ENCODE assay signal across 9 cellular contexts in genomic region chr10:73543-74265, GRCh38. TPM values are rescaled to one million over a fixed set of nuclear protein-coding genes. Genes with fewer than 3 reads are reported as not detected.
DNase-seq lines count a peak whose midpoint lies in the region; ATAC-seq, FAIRE-seq and TF ChIP-seq lines count a peak whose summit lies in the region.
"Not testable (repeated sequence)": the region's sequence is repeated elsewhere in the genome, so short reads cannot be mapped to it uniquely, and the experiment has no call there.
"Had no signal": no experiment of that assay in that cellular context is flagged by ENCODE, and none has a peak within 500 bp of the region (broad histone marks: within the 10 kb centered on the region; RNA-seq: fewer than 3 reads in every experiment).

No MANE protein-coding gene starts in this region.

- H4K20me1 ChIP-seq in K562 (replicated peaks; ENCODE audit: control insufficient read depth, insufficient read depth, low read length): not testable (repeated sequence)

- POLR2A ChIA-PET in K562 (lab: Yijun Ruan, JAX): interaction anchor here (0.6 kb wide), 1 partner anchor 120 kb away, joined by 3 read pairs; no protein-coding TSS in a partner anchor

- CTCF ChIA-PET in K562 (lab: Yijun Ruan, JAX; ENCODE audit: low intra/inter-chr PET ratio): interaction anchor here (0.6 to 0.7 kb wide), 2 partner anchors 135 to 1763 kb away, joined by 3 read pairs; no protein-coding TSS in a partner anchor

- peak overlapping the region; percentile 63; the same call in 1 of the 2 replicates for H2AFZ ChIP-seq in K562 (ENCODE audit: low read depth, low read length)

- ATAC-seq in K562: peak; percentile 69

- TF ChIP-seq CTCF in GM12873 (IDR thresholded peaks at IDR 0.05; ENCODE audit: insufficient read depth, low read depth, low read length, missing control alignments) (peak; percentile 53), K562 (IDR thresholded peaks at IDR 0.05 in 2 of 3, conservative IDR thresholded peaks at IDR 0.05 in 1 of 3; ENCODE audit: insufficient read depth in 2 of 3, low read depth in 1 of 3, low read length in 3 of 3) (peak; percentile 65 to 83 (median 68); a peak in 5 of 6 replicates)

- H3K27me3 ChIP-seq in K562 (ENCODE audit: control insufficient read depth in 2 of 2, insufficient read depth in 2 of 2, low read length in 2 of 2); mucosa of rectum (ENCODE audit: control insufficient read depth in 2 of 2, insufficient read depth in 2 of 2, low read length in 2 of 2): not testable (repeated sequence)

- peak overlapping the region; percentile 39 for H3K4me3 ChIP-seq in K562
- peak overlapping the region; percentile 65 to 73 for H3K4me3 ChIP-seq in mucosa of rectum (ENCODE audit: low read length in 2 of 2)

- H3K4me2 ChIP-seq in K562 (ENCODE audit: insufficient read depth, low read length): peak overlapping the region; percentile 55; the same call in 1 of the 2 replicates

- not testable (repeated sequence) for TF ChIP-seq EP300 in K562 (IDR thresholded peaks at IDR 0.05; ENCODE audit: low read length)

- not testable (repeated sequence) for BruUV-seq in K562 (replicated peaks; lab: Mats Ljungman, UMichigan)

- intact Hi-C loops in K562 (cut with micrococcal nuclease); head of caudate nucleus (cut with DNase I): not testable (repeated sequence)

- not testable (repeated sequence) for H3K79me2 ChIP-seq in K562 (ENCODE audit: control insufficient read depth, insufficient read depth, low read length)

- TF ChIP-seq POLR2A in K562 (conservative IDR thresholded peaks at IDR 0.05): not testable (repeated sequence)

- not testable (repeated sequence) for H3K9me3 ChIP-seq in K562 (replicated peaks; ENCODE audit: control insufficient read depth, insufficient read depth, low read depth, low read length); mucosa of rectum (ENCODE audit: control insufficient read depth in 2 of 2, low read length in 2 of 2)

- TF ChIP-seq RAD21 in K562 (CRISPR knock-in tag; conservative IDR thresholded peaks at IDR 0.05 in 1 of 2, IDR thresholded peaks at IDR 0.05 in 1 of 2): peak; percentile 64 to 75

- DNase-seq in ACHN: peak; percentile 51
- peak; percentile 43 for DNase-seq in NCI-H2227 treated with DMSO at 0.1 percent for 48 hours (lab: John Stamatoyannopoulos, UW)
- DNase-seq in activated CD4-positive, alpha-beta T cell treated with anti-CD3 and anti-CD28 coated beads for 4 hours: peak; percentile 24 to 37
- DNase-seq in K562 (ENCODE audit: extremely low read depth in 1 of 4, low spot score in 3 of 4): peak; percentile 20 to 63 (median 32)
- DNase-seq in head of caudate nucleus: peak in 39 of 42 donors; percentile 11 to 80 (median 53)
- peak; percentile 41 to 46 for DNase-seq in stimulated activated CD4-positive, alpha-beta T cell treated with anti-CD3 and anti-CD28 coated beads, Interleukin-2, amount 100 ng/mL, for 48 hours

- H3K27ac ChIP-seq in K562 (ENCODE audit: extremely low read depth, low read depth, low read length); mucosa of rectum (ENCODE audit: low read depth in 2 of 2, low read length in 2 of 2): not testable (repeated sequence)

- not testable (repeated sequence) for H3K36me3 ChIP-seq in K562 (ENCODE audit: control insufficient read depth, insufficient read depth, low read length); mucosa of rectum (ENCODE audit: control insufficient read depth in 2 of 2, insufficient read depth in 2 of 2, low read length in 2 of 2)

- peaks cover 0 to 15% of the 10 kb centered on the region in 2 experiments; a peak in 2 of 5 replicates for H3K4me1 ChIP-seq in K562 (replicated peaks in 1 of 2; ENCODE audit: control insufficient read depth in 2 of 2, insufficient read depth in 2 of 2, low read length in 2 of 2)
- H3K4me1 ChIP-seq in mucosa of rectum (ENCODE audit: control insufficient read depth in 2 of 2, insufficient read depth in 2 of 2, low read length in 2 of 2): not testable (repeated sequence)

- H3K9ac ChIP-seq in K562 (ENCODE audit: insufficient read depth in 1 of 2, low read depth in 2 of 2, low read length in 2 of 2): peak overlapping the region in 1 of 2 experiments; percentile 58; a peak in 1 of 4 replicates
- H3K9ac ChIP-seq in mucosa of rectum (ENCODE audit: low read depth in 1 of 2, low read length in 2 of 2): peak overlapping the region in 1 of 2 donors; percentile 60

- not testable (repeated sequence) for H3K9me1 ChIP-seq in K562 (ENCODE audit: control insufficient read depth, insufficient read depth, low read length)

- in situ Hi-C loops in ACHN (cut with HindIII; ENCODE audit: low pct_ligation_motif_present, low pct_unique_long_range_greater_than_20kb, low sequenced_read_pairs); K562 (cut with MboI): not testable (repeated sequence)

- not testable (repeated sequence) for FAIRE-seq in K562 (lab: Jason Lieb, UNC)

- WGBS in K562 (ENCODE audit: insufficient coverage, low coverage, missing lambda C conversion rate): under 1% methylated on average over 26 of the region's 65 CpGs

TF ChIP-seq in K562, 482 proteins besides CTCF, POLR2A, EP300 and RAD21 (continues in another document):
- TF ChIP-seq KDM1A (IDR thresholded peaks at IDR 0.05) (peak; percentile 80 to 84), CTBP1 (IDR thresholded peaks at IDR 0.05; ENCODE audit: borderline replicate concordance) (peak; percentile 58; the same call in 1 of the 2 replicates), HDAC1 (IDR thresholded peaks at IDR 0.05) (0 out of 4 replicates have a peak, but pooled peaks of 1 of the 2 experiments have one; percentile 32), E2F3 (CRISPR knock-in tag; IDR thresholded peaks at IDR 0.05) (0 out of 2 replicates have a peak, but pooled peaks have one; percentile 34), DEAF1 (CRISPR knock-in tag; IDR thresholded peaks at IDR 0.05) (peak; percentile 46), NRF1 (conservative IDR thresholded peaks at IDR 0.05 in 1 of 2, IDR thresholded peaks at IDR 0.05 in 1 of 2) (peak in 1 of 2 experiments; percentile 30; a peak in 1 of 4 replicates), ZBTB7A (IDR thresholded peaks at IDR 0.05; ENCODE audit: borderline replicate concordance, control insufficient read depth, low read depth, low read length) (peak; percentile 59; the same call in 1 of the 2 replicates), CTCFL (IDR thresholded peaks at IDR 0.05; ENCODE audit: borderline replicate concordance, insufficient read depth, low read depth, low read length, poor library complexity, severe bottlenecking) (peak; percentile 10), RB1 (IDR thresholded peaks at IDR 0.05; ENCODE audit: low read depth) (peak; percentile 80), RCOR1 (IDR thresholded peaks at IDR 0.05; ENCODE audit: borderline replicate concordance in 1 of 2, low read depth in 2 of 2, low read length in 2 of 2) (peak; percentile 57 to 75; a peak in 2 of 4 replicates), SMC3 (conservative IDR thresholded peaks at IDR 0.05; ENCODE audit: insufficient read depth, low read depth, low read length) (peak; percentile 31), HDAC2 (IDR thresholded peaks at IDR 0.05) (0 out of 2 replicates have a peak, but pooled peaks have one; percentile 23), MTA3 (IDR thresholded peaks at IDR 0.05; ENCODE audit: borderline replicate concordance) (peak; percentile 55; the same call in 1 of the 2 replicates), CXXC5 (CRISPR knock-in tag; IDR thresholded peaks at IDR 0.05) (peak; percentile 43; the same call in 1 of the 2 replicates)

RNA-seq across cellular contexts. Expression of gene TUBB8, which starts 24.6 kb away (rescaled TPM):
- 0.21 TPM in 1 of 2 replicates, not detected in the other for total RNA-seq in K562 (2011; cell fraction: chromatin; rRNA removed; ENCODE audit: low replicate concordance)
- not detected in 2 replicates for total RNA-seq in K562 (2011; cell fraction: nucleolus; rRNA removed)
- total RNA-seq in K562 (2011; cell fraction: nucleoplasm; rRNA removed): not detected in 2 replicates
- total RNA-seq in K562 (2014; rRNA removed): 0.04 TPM in 1 of 2 replicates, not detected in the other
- not detected in 2 replicates for total RNA-seq in K562 (2014; rRNA removed; fragmentation: Illumina TruSeq; extraction: Trizol)
- not detected in 2 replicates for total RNA-seq in K562 (2015; rRNA removed; fragmentation: Illumina TruSeq; extraction: Trizol)
- total RNA-seq in K562 (2021): not detected in 2 replicates
- polyA plus RNA-seq in K562 (2011; rRNA removed): 0.07 and 0.08 TPM in 2 replicates
- 0.09 TPM in 1 of 2 replicates, not detected in the other for polyA plus RNA-seq in K562 (2011; cell fraction: cytosol; rRNA removed)
- polyA plus RNA-seq in K562 (2011; cell fraction: nucleus; rRNA removed): 0.06 and 0.15 TPM in 2 replicates
- polyA plus RNA-seq in K562 (2012): not detected in 2 replicates
- not detected in 2 replicates for polyA plus RNA-seq in K562 (2014; fragmentation: Illumina TruSeq; extraction: Trizol)
- not detected for polyA plus RNA-seq in K562 (2014; fragmentation: Nextera tagmentation; extraction: Ambion mirVana)
- polyA plus RNA-seq in K562 (2014; rRNA removed): not detected in 2 replicates
- polyA minus RNA-seq in K562 (2011; rRNA and poly(A)+ RNA removed): not detected in 2 replicates
- not detected in 2 replicates for polyA minus RNA-seq in K562 (2011; cell fraction: cytosol; rRNA and poly(A)+ RNA removed)
- polyA minus RNA-seq in K562 (2011; cell fraction: nucleus; rRNA and poly(A)+ RNA removed): not detected in 2 replicates
- total RNA-seq: activated CD8-positive, alpha-beta memory T cell treated with anti-CD3 and anti-CD28 coated beads for 36 hours had no signal
